Comparison of ENCODE assay signal across 26 cellular contexts in genomic region chr16:50478021-50478772, GRCh38.
A peak's percentile ranks its signal among the peaks of the same experiment; 100 is the strongest.
DNase-seq lines count a peak whose midpoint lies in the region; ATAC-seq and TF ChIP-seq lines count a peak whose summit lies in the region.
"Had no signal": no experiment of that assay in that cellular context is flagged by ENCODE, and none has a peak within 500 bp of the region (broad histone marks: within the 10 kb centered on the region; RNA-seq: fewer than 3 reads in every experiment).

No MANE protein-coding gene starts in this region.

- no peaks in the 10 kb centered on the region for H4K20me1 ChIP-seq in BLaER1

- peaks cover 31% of the 10 kb centered on the region for H3K4me1 ChIP-seq in BLaER1
- H3K4me1 ChIP-seq in heart right ventricle, result no peaks in the 10 kb centered on the region
- no peaks in the 10 kb centered on the region for H3K4me1 ChIP-seq in BE2C
- H3K4me1 ChIP-seq: lower lobe of right lung had no signal

- no peak overlapping the region for H3K27ac ChIP-seq in BLaER1
- no peak overlapping the region for H3K27ac ChIP-seq in heart right ventricle
- H3K27ac ChIP-seq: epithelial cell of prostate, HL-60, lower lobe of right lung, PC-9, suprapubic skin had no signal

- H3K4me2 ChIP-seq in BLaER1, result peak overlapping the region; percentile 68
- H3K4me2 ChIP-seq: PC-9 had no signal

- H3K27me3 ChIP-seq in BLaER1 (no peaks in the 10 kb centered on the region), heart right ventricle (peaks cover 0 to 45% (median 15%) of the 10 kb centered on the region in 7 donors), BE2C (no peaks in the 10 kb centered on the region)
- H3K27me3 ChIP-seq: suprapubic skin had no signal

- H3K4me3 ChIP-seq in BLaER1, result no peak overlapping the region
- H3K4me3 ChIP-seq in heart right ventricle, result no peak overlapping the region
- H3K4me3 ChIP-seq in BE2C (ENCODE audit: low read depth, low read length), result no peak overlapping the region
- H3K4me3 ChIP-seq: lower lobe of right lung, PC-9, suprapubic skin had no signal

- no peak for ATAC-seq in heart right ventricle
- ATAC-seq: activated T-cell treated with anti-CD3 and anti-CD28 coated beads, Interleukin-2, amount 50 U/mL, for 72 hours; lower lobe of right lung; sciatic nerve; stimulated activated naive B cell treated with anti-CD40 and anti-IgM and Interleukin-4, amounts not matched to agents 10 μg/mL and 1 μg/mL and 100 μg/mL, for 72 hours had no signal

- WGBS in heart right ventricle, 2 donors, result 70 to 71% methylated on average over 24 of the region's 24 CpGs

- intact Hi-C loops in heart right ventricle (cut with DNase I), result no loop called here

- H3K9me3 ChIP-seq in BLaER1 (peaks cover 12% of the 10 kb centered on the region; the same call in 1 of the 2 replicates), heart right ventricle (no peaks in the 10 kb centered on the region), BE2C (no peaks in the 10 kb centered on the region)
- H3K9me3 ChIP-seq: lower lobe of right lung, suprapubic skin had no signal

- no peak for TF ChIP-seq CTCF in heart right ventricle (IDR thresholded peaks at IDR 0.05)
- TF ChIP-seq CTCF in BE2C (IDR thresholded peaks at IDR 0.05; ENCODE audit: low read depth, low read length), result no peak

- H3K36me3 ChIP-seq in BLaER1 (no peaks in the 10 kb centered on the region), heart right ventricle (no peaks in the 10 kb centered on the region), BE2C (no peaks in the 10 kb centered on the region)
- H3K36me3 ChIP-seq: lower lobe of right lung, suprapubic skin had no signal

- DNase-seq in DMS53 treated with DMSO at 0.1 percent for 48 hours (lab: John Stamatoyannopoulos, UW; ENCODE audit: unreplicated experiment) (peak; percentile 28), SHP77 (lab: John Stamatoyannopoulos, UW) (peak; percentile 74 to 79), left kidney (ENCODE audit: low read depth, low spot score) (peak; percentile 33), heart right ventricle (no peak), GM03348 (ENCODE audit: low spot score) (no peak), BE2C (no peak), NCI-H2171 (lab: John Stamatoyannopoulos, UW) (no peak)
- DNase-seq: activated CD4-positive, alpha-beta T cell treated with anti-CD3 and anti-CD28 coated beads, Interleukin-2, amount 50 U/mL, for 4 hours; activated naive CD4-positive, alpha-beta T cell treated with anti-CD3 and anti-CD28 coated beads, Interleukin-2, amount 10 ng/mL, durations not matched to agents 7 days and 5 days; activated T-cell treated with anti-CD3 and anti-CD28 coated beads, Interleukin-2, amount 50 U/mL, for 72 hours; effector CD4-positive, alpha-beta T cell; Kasumi-1; lower lobe of right lung; MV-4-11; NCI-H446; SIG-M5; stimulated activated CD4-positive, alpha-beta T cell treated with anti-CD3 and anti-CD28 coated beads, Interleukin-4, amount 100 ng/mL, for 4 hours; stimulated activated naive B cell treated with anti-CD40 and anti-IgM and Interleukin-4, amounts not matched to agents 10 μg/mL and 1 μg/mL and 100 μg/mL, for 72 hours; SW 1271; T1000 had no signal

- H3K9ac ChIP-seq in BLaER1, result no peak overlapping the region

Comparison
In these comparisons a context has a peak if more than half of its experiments do, and no peak if none do; other contexts are left out.
1. DNase-seq: peak in DMS53 treated with DMSO at 0.1 percent for 48 hours (single experiment), SHP77 (2 of 2) and left kidney (single experiment); none in heart right ventricle (0 of 2), GM03348 (single experiment), BE2C (single experiment) and NCI-H2171 (single experiment).